ENCODE assay signal across 1 cellular context in genomic region chr6:125367036-125367782, GRCh38.
TF ChIP-seq lines count a peak whose summit lies in the region.

No MANE protein-coding gene starts in this region.

TF ChIP-seq in HEK293, 187 proteins besides CTCF, POLR2A, EP300 and RAD21 (continued from another document and continues in another):
- TF ChIP-seq GFI1B (tag by site-specific recombination; IDR thresholded peaks at IDR 0.05) (0 out of 2 replicates have a peak, but pooled peaks have one; percentile 18), REST (tag by site-specific recombination; IDR thresholded peaks at IDR 0.05) (peak; percentile 75; the same call in 1 of the 2 replicates), ZBTB26 (tag by site-specific recombination; optimal IDR thresholded peaks at IDR 0.05) (no peak), ZXDB (tag by site-specific recombination; IDR thresholded peaks at IDR 0.05) (peak; percentile 72), GLI2 (tag by site-specific recombination; IDR thresholded peaks at IDR 0.05; ENCODE audit: borderline replicate concordance, low read depth) (peak; percentile 29; the same call in 1 of the 2 replicates), KLF7 (tag by site-specific recombination; IDR thresholded peaks at IDR 0.05; ENCODE audit: borderline replicate concordance) (peak; percentile 18; the same call in 1 of the 2 replicates), PATZ1 (tag by site-specific recombination; IDR thresholded peaks at IDR 0.05) (no peak), ZNF654 (tag by site-specific recombination; IDR thresholded peaks at IDR 0.05; ENCODE audit: low read depth) (peak; percentile 35; the same call in 1 of the 2 replicates), ZNF645 (tag by site-specific recombination; IDR thresholded peaks at IDR 0.05) (no peak), ZNF600 (tag by site-specific recombination; IDR thresholded peaks at IDR 0.05) (no peak), ZNF341 (tag by site-specific recombination; IDR thresholded peaks at IDR 0.05; ENCODE audit: low read depth) (peak; percentile 46; the same call in 1 of the 2 replicates), OVOL3 (tag by site-specific recombination; IDR thresholded peaks at IDR 0.05) (peak; percentile 47; the same call in 1 of the 2 replicates), KLF1 (tag by site-specific recombination; IDR thresholded peaks at IDR 0.05) (no peak), ZNF112 (tag by site-specific recombination; IDR thresholded peaks at IDR 0.05) (no peak), ZNF292 (tag by site-specific recombination; IDR thresholded peaks at IDR 0.05; ENCODE audit: borderline replicate concordance, low read depth) (peak; percentile 39; the same call in 1 of the 2 replicates), ZNF248 (tag by site-specific recombination; IDR thresholded peaks at IDR 0.05) (no peak), ZBTB21 (tag by site-specific recombination; IDR thresholded peaks at IDR 0.05) (peak; percentile 51; the same call in 1 of the 2 replicates), ZNF585B (tag by site-specific recombination; IDR thresholded peaks at IDR 0.05) (no peak), ZBTB10 (tag by site-specific recombination; IDR thresholded peaks at IDR 0.05) (no peak), PRDM6 (tag by site-specific recombination; IDR thresholded peaks at IDR 0.05) (no peak), ZNF221 (tag by site-specific recombination; IDR thresholded peaks at IDR 0.05; ENCODE audit: borderline replicate concordance) (no peak), ZNF24 (tag by site-specific recombination; IDR thresholded peaks at IDR 0.05) (0 out of 2 replicates have a peak, but pooled peaks have one; percentile 34), ZBTB8A (tag by site-specific recombination; IDR thresholded peaks at IDR 0.05) (peak; percentile 82), ZBTB20 (tag by site-specific recombination; IDR thresholded peaks at IDR 0.05) (no peak), ZNF596 (tag by site-specific recombination; IDR thresholded peaks at IDR 0.05) (no peak), ZSCAN5A (tag by site-specific recombination; IDR thresholded peaks at IDR 0.05) (no peak), ZNF433 (tag by site-specific recombination; IDR thresholded peaks at IDR 0.05; ENCODE audit: low read depth) (peak; percentile 68; the same call in 1 of the 2 replicates), ZNF843 (tag by site-specific recombination; IDR thresholded peaks at IDR 0.05) (no peak), ZNF394 (tag by site-specific recombination; IDR thresholded peaks at IDR 0.05; ENCODE audit: borderline replicate concordance) (peak; percentile 95), ZNF501 (tag by site-specific recombination; IDR thresholded peaks at IDR 0.05) (peak; percentile 78; the same call in 1 of the 2 replicates), ZNF629 (tag by site-specific recombination; IDR thresholded peaks at IDR 0.05) (peak; percentile 58; the same call in 1 of the 2 replicates), ZNF558 (tag by site-specific recombination; IDR thresholded peaks at IDR 0.05) (peak; percentile 71; the same call in 1 of the 2 replicates), ZBTB11 (tag by site-specific recombination; conservative IDR thresholded peaks at IDR 0.05; ENCODE audit: low read depth) (peak; percentile 82), BCL11A (tag by site-specific recombination; IDR thresholded peaks at IDR 0.05; ENCODE audit: low read depth) (no peak), ZNF473 (tag by site-specific recombination; IDR thresholded peaks at IDR 0.05) (no peak), ZFHX2 (tag by site-specific recombination; conservative IDR thresholded peaks at IDR 0.05) (no peak), ZNF580 (tag by site-specific recombination; IDR thresholded peaks at IDR 0.05) (peak; percentile 46; the same call in 1 of the 2 replicates), ZNF747 (tag by site-specific recombination; IDR thresholded peaks at IDR 0.05) (no peak), ZNF121 (tag by site-specific recombination; IDR thresholded peaks at IDR 0.05) (peak; percentile 49; the same call in 1 of the 2 replicates), IKZF3 (tag by site-specific recombination; IDR thresholded peaks at IDR 0.05) (no peak), ZNF776 (tag by site-specific recombination; IDR thresholded peaks at IDR 0.05; ENCODE audit: borderline replicate concordance) (no peak), ZNF140 (tag by site-specific recombination; IDR thresholded peaks at IDR 0.05) (peak; percentile 77; the same call in 1 of the 2 replicates), ZNF202 (tag by site-specific recombination; IDR thresholded peaks at IDR 0.05; ENCODE audit: borderline replicate concordance) (no peak), ZNF426 (tag by site-specific recombination; IDR thresholded peaks at IDR 0.05) (peak; percentile 92), ZNF623 (tag by site-specific recombination; IDR thresholded peaks at IDR 0.05) (peak; percentile 78), ZNF510 (tag by site-specific recombination; IDR thresholded peaks at IDR 0.05; ENCODE audit: insufficient replicate concordance) (peak; percentile 67), ZBTB7A (tag by site-specific recombination; IDR thresholded peaks at IDR 0.05; ENCODE audit: low read depth) (no peak), ZNF529 (tag by site-specific recombination; IDR thresholded peaks at IDR 0.05; ENCODE audit: insufficient replicate concordance) (peak; percentile 78)
